In genomic region chr17:18038861-18039534, GRCh38 we compare ENCODE assay signal across 1 cellular context.
TF ChIP-seq lines count a peak whose summit lies in the region.

TSS of gene ATPAF2 (minus strand) at chr17:18039168. CDS start at chr17:18039013, 155 bp downstream.
TSS of gene GID4 (plus strand) at chr17:18039408. CDS start at chr17:18039465, 57 bp downstream.

TF ChIP-seq in HEK293, 187 proteins besides CTCF, POLR2A, EP300 and RAD21 (continued from another document and continues in another):
- TF ChIP-seq ATF2 (tag by site-specific recombination; IDR thresholded peaks at IDR 0.05; ENCODE audit: low read depth) = no peak
- TF ChIP-seq HOXA7 (CRISPR knock-in tag; IDR thresholded peaks at IDR 0.05; ENCODE audit: borderline replicate concordance) = no peak
- no peak for TF ChIP-seq HOXC10 (CRISPR knock-in tag; IDR thresholded peaks at IDR 0.05)
- no peak for TF ChIP-seq ZNF777 (tag by site-specific recombination; IDR thresholded peaks at IDR 0.05; ENCODE audit: borderline replicate concordance)
- TF ChIP-seq ZNF830 (tag by site-specific recombination; IDR thresholded peaks at IDR 0.05; ENCODE audit: low read depth) = no peak
- TF ChIP-seq ZSCAN5A (tag by site-specific recombination; IDR thresholded peaks at IDR 0.05) = 0 out of 2 replicates have a peak, but pooled peaks have one; percentile 39
- no peak for TF ChIP-seq ZNF280D (tag by site-specific recombination; IDR thresholded peaks at IDR 0.05)
- TF ChIP-seq ZBTB17 (tag by site-specific recombination; IDR thresholded peaks at IDR 0.05) = peak; percentile 91
- peak; percentile 99 for TF ChIP-seq KLF8 (tag by site-specific recombination; IDR thresholded peaks at IDR 0.05)
- peak; percentile 89; the same call in 1 of the 2 replicates for TF ChIP-seq ZBTB20 (tag by site-specific recombination; IDR thresholded peaks at IDR 0.05)
- 0 out of 2 replicates have a peak, but pooled peaks have one; percentile 25 for TF ChIP-seq ZNF18 (tag by site-specific recombination; IDR thresholded peaks at IDR 0.05)
- no peak for TF ChIP-seq ZNF211 (tag by site-specific recombination; IDR thresholded peaks at IDR 0.05; ENCODE audit: low read depth)
- no peak for TF ChIP-seq RBAK (tag by site-specific recombination; IDR thresholded peaks at IDR 0.05)
- TF ChIP-seq ZNF184 (tag by site-specific recombination; IDR thresholded peaks at IDR 0.05) = no peak
- TF ChIP-seq ZBTB21 (tag by site-specific recombination; IDR thresholded peaks at IDR 0.05) = no peak
- TF ChIP-seq REST (tag by site-specific recombination; IDR thresholded peaks at IDR 0.05) = 0 out of 2 replicates have a peak, but pooled peaks have one; percentile 11
- TF ChIP-seq ZNF146 (tag by site-specific recombination; IDR thresholded peaks at IDR 0.05) = peak; percentile 2; the same call in 1 of the 2 replicates
- 0 out of 2 replicates have a peak, but pooled peaks have one; percentile 8 for TF ChIP-seq ZNF449 (tag by site-specific recombination; IDR thresholded peaks at IDR 0.05)
- TF ChIP-seq GFI1B (tag by site-specific recombination; IDR thresholded peaks at IDR 0.05) = no peak
- TF ChIP-seq ZNF274 (IDR thresholded peaks at IDR 0.05; ENCODE audit: low read length) = no peak
- no peak for TF ChIP-seq ZNF274 (tag by site-specific recombination; IDR thresholded peaks at IDR 0.05; ENCODE audit: borderline replicate concordance)
- TF ChIP-seq SP2 (tag by site-specific recombination; IDR thresholded peaks at IDR 0.05) = peak; percentile 99
- TF ChIP-seq ZNF548 (tag by site-specific recombination; IDR thresholded peaks at IDR 0.05) = no peak
- peak; percentile 97 for TF ChIP-seq KLF16 (tag by site-specific recombination; IDR thresholded peaks at IDR 0.05)
- TF ChIP-seq ZNF529 (tag by site-specific recombination; IDR thresholded peaks at IDR 0.05; ENCODE audit: insufficient replicate concordance) = no peak
- TF ChIP-seq ZNF571 (tag by site-specific recombination; IDR thresholded peaks at IDR 0.05) = no peak
- TF ChIP-seq ZNF280C (tag by site-specific recombination; IDR thresholded peaks at IDR 0.05) = no peak
- no peak for TF ChIP-seq GLI2 (tag by site-specific recombination; IDR thresholded peaks at IDR 0.05; ENCODE audit: borderline replicate concordance, low read depth)
- TF ChIP-seq PRDM2 (tag by site-specific recombination; IDR thresholded peaks at IDR 0.05; ENCODE audit: borderline replicate concordance) = no peak
- TF ChIP-seq MEIS1 (CRISPR knock-in tag; IDR thresholded peaks at IDR 0.05; ENCODE audit: borderline replicate concordance) = no peak
